Comparison of ENCODE assay signal across 17 cellular contexts in the genomic region with DNA sequence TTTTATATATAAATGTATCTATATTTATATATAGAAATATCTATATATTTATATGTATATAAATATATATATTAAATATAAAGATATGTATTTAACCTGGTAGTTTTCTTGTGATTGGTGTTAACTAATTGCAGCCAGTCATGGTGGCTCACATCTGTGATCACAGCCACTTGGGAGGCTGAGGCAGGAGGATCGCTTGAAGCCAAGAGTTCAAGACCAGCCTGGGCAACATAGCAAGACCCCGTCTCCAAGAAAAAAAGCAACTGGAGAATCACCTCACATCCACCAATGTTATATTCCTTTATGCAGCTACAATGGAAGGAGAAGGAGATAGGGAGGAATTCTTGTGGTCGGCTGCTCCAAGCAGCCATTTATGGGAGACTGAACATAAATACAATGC.
DNase-seq lines count a peak whose midpoint lies in the region; ATAC-seq and TF ChIP-seq lines count a peak whose summit lies in the region.
"Had no signal": no experiment of that assay in that cellular context is flagged by ENCODE, and none has a peak within 500 bp of the region (broad histone marks: within the 10 kb centered on the region; RNA-seq: fewer than 3 reads in every experiment).

No MANE protein-coding gene starts in this region.

- intact Hi-C loops in left ventricle myocardium inferior (cut with micrococcal nuclease): no loop called here

- H3K27me3 Mint-ChIP-seq in WTC11 (ENCODE audit: low read depth) (no peaks in the 10 kb centered on the region), mesothelial cell of epicardium (ENCODE audit: low read depth) (no peaks in the 10 kb centered on the region), T-helper 17 cell (no peaks in the 10 kb centered on the region)
- H3K27me3 Mint-ChIP-seq: CD4-positive, alpha-beta T cell had no signal

- H3K9me3 Mint-ChIP-seq in WTC11 (peaks cover 13% of the 10 kb centered on the region), mesothelial cell of epicardium (no peaks in the 10 kb centered on the region)
- H3K9me3 Mint-ChIP-seq: CD8-positive, alpha-beta T cell had no signal

- ATAC-seq in WTC11: no peak
- no peak for ATAC-seq in T-helper 17 cell
- ATAC-seq: CD8-positive, alpha-beta T cell had no signal

- H3K9me3 ChIP-seq in right atrium auricular region (no peaks in the 10 kb centered on the region), left ventricle myocardium inferior (replicated peaks) (no peaks in the 10 kb centered on the region), T-helper 17 cell (ENCODE audit: control insufficient read depth, low read length, poor library complexity, severe bottlenecking) (no peaks in the 10 kb centered on the region)
- H3K9me3 ChIP-seq: BE2C, Caco-2 had no signal

- CTCF ChIA-PET in WTC11 (lab: Charles Lee): no interaction called here

- no peaks in the 10 kb centered on the region for H3K36me3 ChIP-seq in right atrium auricular region
- no peaks in the 10 kb centered on the region for H3K36me3 ChIP-seq in left ventricle myocardium inferior
- H3K36me3 ChIP-seq: BE2C, BLaER1 had no signal

- H3K4me3 Mint-ChIP-seq in WTC11 (no peak overlapping the region), mesothelial cell of epicardium (no peak overlapping the region), T-helper 17 cell (no peak overlapping the region)
- H3K4me3 Mint-ChIP-seq: CD4-positive, alpha-beta T cell; CD8-positive, alpha-beta T cell had no signal

- POLR2A ChIA-PET in WTC11 (lab: Charles Lee): no interaction called here

- H3K4me3 ChIP-seq in right atrium auricular region: no peak overlapping the region
- H3K4me3 ChIP-seq in left ventricle myocardium inferior: no peak overlapping the region
- H3K4me3 ChIP-seq: BLaER1 had no signal

- peaks cover 0 to 8% of the 10 kb centered on the region in 2 donors for H3K4me1 ChIP-seq in right atrium auricular region
- H3K4me1 ChIP-seq in left ventricle myocardium inferior: peaks cover 11% of the 10 kb centered on the region

- no peaks in the 10 kb centered on the region for H3K27me3 ChIP-seq in right atrium auricular region
- H3K27me3 ChIP-seq in left ventricle myocardium inferior (ENCODE audit: low read depth): no peaks in the 10 kb centered on the region
- H3K27me3 ChIP-seq: BE2C, BLaER1 had no signal

- peak; percentile 16 for DNase-seq in right atrium auricular region (ENCODE audit: low spot score)
- DNase-seq in left ventricle myocardium inferior: no peak
- DNase-seq in WTC11 (ENCODE audit: low spot score): no peak
- DNase-seq in mesothelial cell of epicardium (ENCODE audit: low spot score in 2 of 2, unreplicated experiment in 2 of 2): no peak
- DNase-seq in T-helper 17 cell: no peak
- DNase-seq in medulla oblongata (ENCODE audit: extremely low spot score): no peak
- DNase-seq: 8988T; ACHN; BE2C; C1 segment of cervical spinal cord; Caco-2; Calu3; CD4-positive, alpha-beta T cell; CD8-positive, alpha-beta T cell; DMS79 treated with DMSO at 0.1 percent for 48 hours; GF-D8 had no signal

- H3K36me3 Mint-ChIP-seq in WTC11 (peaks cover 9% of the 10 kb centered on the region), mesothelial cell of epicardium (peaks cover 2% of the 10 kb centered on the region), T-helper 17 cell (ENCODE audit: low read depth) (no peaks in the 10 kb centered on the region)
- H3K36me3 Mint-ChIP-seq: CD8-positive, alpha-beta T cell had no signal

- H3K27ac Mint-ChIP-seq in WTC11 (no peak overlapping the region), mesothelial cell of epicardium (peak overlapping the region; percentile 30), T-helper 17 cell (no peak overlapping the region)
- H3K27ac Mint-ChIP-seq: CD4-positive, alpha-beta T cell; CD8-positive, alpha-beta T cell had no signal

- H3K27ac ChIP-seq in right atrium auricular region (no peak overlapping the region), left ventricle myocardium inferior (replicated peaks) (no peak overlapping the region)
- H3K27ac ChIP-seq: BLaER1 had no signal

- H3K4me1 Mint-ChIP-seq in WTC11 (no peaks in the 10 kb centered on the region), mesothelial cell of epicardium (peaks cover 48% of the 10 kb centered on the region), T-helper 17 cell (no peaks in the 10 kb centered on the region)

- TF ChIP-seq CTCF in right atrium auricular region (IDR thresholded peaks at IDR 0.05) (no peak), left ventricle myocardium inferior (IDR thresholded peaks at IDR 0.05; ENCODE audit: borderline replicate concordance) (no peak), WTC11 (IDR thresholded peaks at IDR 0.05) (no peak), mesothelial cell of epicardium (IDR thresholded peaks at IDR 0.05; ENCODE audit: unreplicated experiment) (no peak)

TF ChIP-seq in WTC11, 78 proteins besides CTCF, POLR2A, EP300 and RAD21:
- no peak for TF ChIP-seq TCF7 (CRISPR knock-in tag; IDR thresholded peaks at IDR 0.05; ENCODE audit: low read depth)
- peak; percentile 61; the same call in 1 of the 2 replicates for TF ChIP-seq ZNF121 (CRISPR knock-in tag; IDR thresholded peaks at IDR 0.05)
